Comparison of ENCODE assay signal across 9 cellular contexts in the genomic region with DNA sequence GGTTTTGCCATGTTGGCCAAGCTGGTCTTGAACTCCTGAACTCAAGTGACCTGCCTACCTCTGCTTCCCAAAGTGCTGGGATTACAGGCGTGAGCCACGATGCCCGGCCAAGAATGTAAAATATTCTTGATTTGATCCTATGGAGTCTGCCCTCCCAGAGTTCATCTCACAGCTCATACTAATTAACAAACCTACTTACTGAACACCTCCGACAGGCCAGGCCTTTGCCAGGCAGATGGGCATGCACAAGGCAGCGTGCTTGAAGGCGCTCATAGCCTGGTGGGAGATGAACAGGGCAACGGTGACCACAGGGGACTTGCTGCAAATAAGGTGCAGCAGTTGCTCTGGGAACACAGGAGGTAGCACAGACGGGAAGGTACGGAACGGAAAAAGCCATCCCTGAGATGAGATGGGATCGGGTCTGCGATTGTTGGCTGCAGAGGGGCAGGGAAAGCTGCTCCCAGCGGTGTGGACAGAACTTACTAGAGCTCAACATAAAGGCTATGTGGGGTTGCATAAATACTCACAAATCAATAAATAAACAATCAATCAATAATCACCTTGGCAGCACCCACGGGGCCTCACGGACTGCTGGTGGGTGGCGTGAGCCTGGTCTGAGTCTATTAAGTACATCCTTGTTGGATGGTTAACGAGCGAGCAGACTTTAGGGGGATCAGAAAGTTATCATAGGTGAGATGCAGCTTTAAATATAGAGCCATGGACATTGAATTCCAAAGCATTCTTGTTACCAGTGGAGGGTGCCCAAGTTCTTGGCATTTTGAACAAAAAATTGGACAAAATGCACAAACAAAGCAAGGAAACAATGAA. TPM values are rescaled to one million over a fixed set of nuclear protein-coding genes. Genes with fewer than 3 reads are reported as not detected.
DNase-seq lines count a peak whose midpoint lies in the region; ATAC-seq, FAIRE-seq and TF ChIP-seq lines count a peak whose summit lies in the region.
"Had no signal": no experiment of that assay in that cellular context is flagged by ENCODE, and none has a peak within 500 bp of the region (broad histone marks: within the 10 kb centered on the region; RNA-seq: fewer than 3 reads in every experiment).

No MANE protein-coding gene starts in this region.

- H3K4me1 ChIP-seq in upper lobe of right lung: peaks cover 5% of the 10 kb centered on the region

- POLR2A ChIA-PET in activated CD4-positive, alpha-beta T cell treated with anti-CD3 and anti-CD28 coated beads for 36 hours (lab: Charles Lee): no interaction called here

- no peak for TF ChIP-seq CTCF in chondrocyte (IDR thresholded peaks at IDR 0.05)
- no peak for TF ChIP-seq CTCF in mesothelial cell of epicardium (IDR thresholded peaks at IDR 0.05; ENCODE audit: unreplicated experiment)
- no peak for TF ChIP-seq CTCF in upper lobe of right lung (IDR thresholded peaks at IDR 0.05)

- CTCF ChIA-PET in activated CD4-positive, alpha-beta T cell treated with anti-CD3 and anti-CD28 coated beads for 36 hours (lab: Charles Lee): interaction anchor here (0.6 to 2.0 kb wide), 6 partner anchors 12 to 1426 kb away, joined by 3 to 4 read pairs (median 3); partner anchors contain the start of gene MEIG1
- CTCF ChIA-PET in activated naive CD4-positive, alpha-beta T cell treated with anti-CD3 and anti-CD28 coated beads, Interleukin-2, amount 10 ng/mL, durations not matched to agents 7 days and 5 days (lab: Charles Lee): no interaction called here

- no peak for DNase-seq in activated CD4-positive, alpha-beta T cell treated with anti-CD3 and anti-CD28 coated beads for 36 hours
- no peak for DNase-seq in activated CD4-positive, alpha-beta T cell treated with anti-CD3 and anti-CD28 coated beads, Interleukin-2, amount 50 U/mL, for 48 hours
- DNase-seq in chondrocyte (ENCODE audit: low spot score) (no peak), mesothelial cell of epicardium (ENCODE audit: low spot score in 2 of 2, unreplicated experiment in 2 of 2) (no peak), upper lobe of right lung (no peak), head of caudate nucleus (no peak), GM12891 (ENCODE audit: insufficient read length, low spot score) (no peak)
- no peak for DNase-seq in activated naive CD4-positive, alpha-beta T cell treated with anti-CD3 and anti-CD28 coated beads, Interleukin-2, amount 10 ng/mL, durations not matched to agents 7 days and 5 days
- DNase-seq: cerebellar nuclear complex had no signal

- no peak for ATAC-seq in activated CD4-positive, alpha-beta T cell treated with anti-CD3 and anti-CD28 coated beads for 36 hours
- ATAC-seq in upper lobe of right lung: no peak

- peak overlapping the region; percentile 63 for H3K4me3 Mint-ChIP-seq in activated CD4-positive, alpha-beta T cell treated with anti-CD3 and anti-CD28 coated beads for 36 hours
- H3K4me3 Mint-ChIP-seq in chondrocyte (ENCODE audit: unreplicated experiment): peak overlapping the region; percentile 38
- peak overlapping the region; percentile 48 for H3K4me3 Mint-ChIP-seq in mesothelial cell of epicardium
- no peak overlapping the region for H3K4me3 Mint-ChIP-seq in activated naive CD4-positive, alpha-beta T cell treated with anti-CD3 and anti-CD28 coated beads, Interleukin-2, amount 10 ng/mL, durations not matched to agents 7 days and 5 days

- H3K27ac ChIP-seq in upper lobe of right lung: peak overlapping the region; percentile 72

- peak overlapping the region; percentile 55 for H3K4me3 ChIP-seq in upper lobe of right lung

- no peaks in the 10 kb centered on the region for H3K36me3 ChIP-seq in upper lobe of right lung

- no peak for TF ChIP-seq POLR2A in GM12891 (IDR thresholded peaks at IDR 0.05; ENCODE audit: low read depth, low read length)

- intact Hi-C loops in activated CD4-positive, alpha-beta T cell treated with anti-CD3 and anti-CD28 coated beads for 36 hours (cut with DNase I, micrococcal nuclease): loop anchor here (1.0 to 5.0 kb wide), 5 partner anchors 13 to 206 kb away; partner anchors contain the start of genes RPP38 (in 2 of the 2), NMT2 (in 1 of the 2) and SUV39H2 (in 1 of the 2)
- intact Hi-C loops in upper lobe of right lung (cut with DNase I): no loop called here
- intact Hi-C loops in head of caudate nucleus (cut with DNase I): no loop called here

- peak overlapping the region; percentile 73 for H3K27ac Mint-ChIP-seq in activated CD4-positive, alpha-beta T cell treated with anti-CD3 and anti-CD28 coated beads for 36 hours
- H3K27ac Mint-ChIP-seq in chondrocyte (ENCODE audit: unreplicated experiment): peak overlapping the region; percentile 9
- peak overlapping the region; percentile 41 for H3K27ac Mint-ChIP-seq in mesothelial cell of epicardium
- no peak overlapping the region for H3K27ac Mint-ChIP-seq in activated naive CD4-positive, alpha-beta T cell treated with anti-CD3 and anti-CD28 coated beads, Interleukin-2, amount 10 ng/mL, durations not matched to agents 7 days and 5 days

- H3K36me3 Mint-ChIP-seq in activated CD4-positive, alpha-beta T cell treated with anti-CD3 and anti-CD28 coated beads for 36 hours (ENCODE audit: low read depth): no peaks in the 10 kb centered on the region
- no peaks in the 10 kb centered on the region for H3K36me3 Mint-ChIP-seq in chondrocyte (ENCODE audit: low read depth)
- H3K36me3 Mint-ChIP-seq in mesothelial cell of epicardium: no peaks in the 10 kb centered on the region
- H3K36me3 Mint-ChIP-seq in activated naive CD4-positive, alpha-beta T cell treated with anti-CD3 and anti-CD28 coated beads, Interleukin-2, amount 10 ng/mL, durations not matched to agents 7 days and 5 days: no peaks in the 10 kb centered on the region

- no peaks in the 10 kb centered on the region for H3K27me3 ChIP-seq in upper lobe of right lung

- no peaks in the 10 kb centered on the region for H3K9me3 ChIP-seq in upper lobe of right lung

- peaks cover 19% of the 10 kb centered on the region for H3K4me1 Mint-ChIP-seq in activated CD4-positive, alpha-beta T cell treated with anti-CD3 and anti-CD28 coated beads for 36 hours
- H3K4me1 Mint-ChIP-seq in chondrocyte (ENCODE audit: low read depth): peaks cover 7% of the 10 kb centered on the region
- no peaks in the 10 kb centered on the region for H3K4me1 Mint-ChIP-seq in mesothelial cell of epicardium
- peaks cover 3% of the 10 kb centered on the region for H3K4me1 Mint-ChIP-seq in activated naive CD4-positive, alpha-beta T cell treated with anti-CD3 and anti-CD28 coated beads, Interleukin-2, amount 10 ng/mL, durations not matched to agents 7 days and 5 days

- no peaks in the 10 kb centered on the region for H3K9me3 Mint-ChIP-seq in activated CD4-positive, alpha-beta T cell treated with anti-CD3 and anti-CD28 coated beads for 36 hours (ENCODE audit: low read depth)
- H3K9me3 Mint-ChIP-seq in chondrocyte (ENCODE audit: low read depth) (no peaks in the 10 kb centered on the region), mesothelial cell of epicardium (no peaks in the 10 kb centered on the region)
- H3K9me3 Mint-ChIP-seq in activated naive CD4-positive, alpha-beta T cell treated with anti-CD3 and anti-CD28 coated beads, Interleukin-2, amount 10 ng/mL, durations not matched to agents 7 days and 5 days: no peaks in the 10 kb centered on the region

- no peak for FAIRE-seq in GM12891 (lab: Jason Lieb, UNC)

- H3K27me3 Mint-ChIP-seq in activated CD4-positive, alpha-beta T cell treated with anti-CD3 and anti-CD28 coated beads for 36 hours: no peaks in the 10 kb centered on the region
- H3K27me3 Mint-ChIP-seq in chondrocyte (ENCODE audit: low read depth) (no peaks in the 10 kb centered on the region), mesothelial cell of epicardium (ENCODE audit: low read depth) (peaks cover 2% of the 10 kb centered on the region)
- H3K27me3 Mint-ChIP-seq in activated naive CD4-positive, alpha-beta T cell treated with anti-CD3 and anti-CD28 coated beads, Interleukin-2, amount 10 ng/mL, durations not matched to agents 7 days and 5 days: peaks cover 23% of the 10 kb centered on the region

TF ChIP-seq in GM12891, 5 proteins besides CTCF, POLR2A, EP300 and RAD21:
- TF ChIP-seq POLR2AphosphoS5 (IDR thresholded peaks at IDR 0.05; ENCODE audit: low read depth, low read length): no peak
- TF ChIP-seq PAX5 (IDR thresholded peaks at IDR 0.05; ENCODE audit: insufficient read depth, low read length, severe bottlenecking): no peak
- TF ChIP-seq POU2F2 (IDR thresholded peaks at IDR 0.05; ENCODE audit: low read depth, low read length): no peak
- TF ChIP-seq TAF1 (IDR thresholded peaks at IDR 0.05; ENCODE audit: low read depth, low read length): no peak
- TF ChIP-seq SPI1 (IDR thresholded peaks at IDR 0.05; ENCODE audit: low read depth, low read length): no peak

RNA-seq across cellular contexts. Expression of gene ACBD7, which starts 4.7 kb away (rescaled TPM):
- total RNA-seq in activated CD4-positive, alpha-beta T cell treated with anti-CD3 and anti-CD28 coated beads for 36 hours: 1 to 10 TPM; 2.4 to 2.6 TPM
- 0.51 to 2.2 TPM (median 1.1 TPM) in 3 replicates for total RNA-seq in chondrocyte
- 2.1 to 3.1 TPM (median 2.4 TPM) in 3 replicates for total RNA-seq in mesothelial cell of epicardium
- total RNA-seq in upper lobe of right lung: not detected
- 0.41 TPM for polyA plus RNA-seq in GM12891 (2012; ENCODE audit: low read depth, missing spikeins)

RNA-seq across cellular contexts. Expression of gene RPP38, which starts 13.3 kb away (rescaled TPM):
- 10 to 100 TPM; 26.1 to 27.1 TPM for total RNA-seq in activated CD4-positive, alpha-beta T cell treated with anti-CD3 and anti-CD28 coated beads for 36 hours
- total RNA-seq in chondrocyte (13.2 to 14.3 TPM (median 13.5 TPM) in 3 replicates), mesothelial cell of epicardium (16.0 to 16.2 TPM (median 16.2 TPM) in 3 replicates), upper lobe of right lung (15.3 TPM)
- 18.8 TPM for polyA plus RNA-seq in GM12891 (2012; ENCODE audit: low read depth, missing spikeins)

RNA-seq across cellular contexts. Expression of gene OLAH, which starts 40.1 kb away (rescaled TPM):
- under 1 TPM; 0.16 to 0.90 TPM for total RNA-seq in activated CD4-positive, alpha-beta T cell treated with anti-CD3 and anti-CD28 coated beads for 36 hours
- 1.9 to 3.4 TPM (median 2.1 TPM) in 3 replicates for total RNA-seq in chondrocyte
- total RNA-seq in mesothelial cell of epicardium: 0.54 to 0.84 TPM (median 0.69 TPM) in 3 replicates
- 0.93 TPM for total RNA-seq in upper lobe of right lung
- 0.26 TPM for polyA plus RNA-seq in GM12891 (2012; ENCODE audit: low read depth, missing spikeins)

Comparison
In these comparisons a context has a peak if more than half of its experiments do, and no peak if none do; other contexts are left out.
1. intact Hi-C loops: an anchor here in activated CD4-positive, alpha-beta T cell treated with anti-CD3 and anti-CD28 coated beads for 36 hours (1.0 to 5.0 kb wide); none called in upper lobe of right lung and head of caudate nucleus.